Comparison of ENCODE assay signal across 12 cellular contexts in genomic region chr3:114900908-114901307, GRCh38.
DNase-seq lines count a peak whose midpoint lies in the region; ATAC-seq, FAIRE-seq and TF ChIP-seq lines count a peak whose summit lies in the region.
"Had no signal": no experiment of that assay in that cellular context is flagged by ENCODE, and none has a peak within 500 bp of the region (broad histone marks: within the 10 kb centered on the region; RNA-seq: fewer than 3 reads in every experiment).

No MANE protein-coding gene starts in this region.

- BruUV-seq in PC-3 (replicated peaks; lab: Mats Ljungman, UMichigan) = no TSS peak

- H3K36me3 ChIP-seq in PC-3 (ENCODE audit: low read depth, low read length) = no peaks in the 10 kb centered on the region
- no peaks in the 10 kb centered on the region for H3K36me3 ChIP-seq in pancreas
- H3K36me3 ChIP-seq: BE2C had no signal

- H3K4me3 ChIP-seq in PC-3 (ENCODE audit: low read length) (peak overlapping the region; percentile 47), fibroblast of mammary gland (ENCODE audit: control insufficient read depth, low read depth, low read length) (peak overlapping the region; percentile 42), pancreas (peak overlapping the region in 2 of 4 donors; percentile 22 to 31)

- peak overlapping the region; percentile 54 for H3K4me2 ChIP-seq in PC-3 (ENCODE audit: low read length)

- peak overlapping the region; percentile 30; the same call in 1 of the 2 replicates for H3K27ac ChIP-seq in 22Rv1
- H3K27ac ChIP-seq in PC-3 (ENCODE audit: low read length) = no peak overlapping the region
- H3K27ac ChIP-seq in pancreas = peak overlapping the region; percentile 53 to 86 (median 76)

- DNase-seq in PC-3 (no peak), fibroblast of mammary gland (ENCODE audit: low read depth) (peak; percentile 38), pancreas (no peak), Ammon's horn (ENCODE audit: low spot score) (no peak), AML-193 (lab: John Stamatoyannopoulos, UW) (no peak), NCI-H524 treated with DMSO at 0.1 percent for 48 hours (lab: John Stamatoyannopoulos, UW) (no peak)
- DNase-seq: BE2C, immature natural killer cell, NCI-H1417 treated with DMSO at 0.1 percent for 48 hours, posterior cingulate gyrus had no signal

- no peaks in the 10 kb centered on the region for H3F3A ChIP-seq in PC-3 (ENCODE audit: low read length, unreplicated experiment)

- peak overlapping the region; percentile 24; the same call in 1 of the 2 replicates for H2AFZ ChIP-seq in PC-3 (ENCODE audit: low read length)

- intact Hi-C loops in PC-3 (cut with micrococcal nuclease) (no loop called here), pancreas (cut with DNase I) (no loop called here)

- H3K27me3 ChIP-seq in PC-3 (ENCODE audit: low read length) = no peaks in the 10 kb centered on the region
- no peaks in the 10 kb centered on the region for H3K27me3 ChIP-seq in pancreas
- H3K27me3 ChIP-seq: BE2C had no signal

- H3K9ac ChIP-seq in PC-3 (ENCODE audit: low read length) = no peak overlapping the region

- POLR2A ChIA-PET in PC-3 (lab: Charles Lee; ENCODE audit: unreplicated experiment) = no interaction called here

- H3K9me2 ChIP-seq in PC-3 (replicated peaks; ENCODE audit: low read length) = no peaks in the 10 kb centered on the region

- H3K4me1 ChIP-seq in PC-3 (ENCODE audit: insufficient read depth, low read length) (no peaks in the 10 kb centered on the region), pancreas (peaks cover 36 to 72% (median 49%) of the 10 kb centered on the region in 3 donors)
- H3K4me1 ChIP-seq: BE2C had no signal

- H3K9me3 ChIP-seq in PC-3 (ENCODE audit: low read length) (no peaks in the 10 kb centered on the region), pancreas (no peaks in the 10 kb centered on the region)
- H3K9me3 ChIP-seq: BE2C had no signal

- 52 to 53% methylated on average over 8 of the region's 8 CpGs for WGBS in pancreas, 2 donors

- CTCF ChIA-PET in PC-3 (lab: Charles Lee) = no interaction called here

- TF ChIP-seq CTCF in 22Rv1 (IDR thresholded peaks at IDR 0.05) (no peak), PC-3 (conservative IDR thresholded peaks at IDR 0.05; ENCODE audit: low read depth, low read length) (no peak), fibroblast of mammary gland (conservative IDR thresholded peaks at IDR 0.05; ENCODE audit: control insufficient read depth, insufficient read depth, low read depth, low read length) (no peak), pancreas (IDR thresholded peaks at IDR 0.05) (no peak)

- peak; percentile 35 for ATAC-seq in PC-3
- ATAC-seq in pancreas = peak in 2 of 4 donors; percentile 2 to 7
- no peak for ATAC-seq in GM18909 (IDR thresholded peaks at IDR 0.05; ENCODE audit: poor library complexity, unreplicated experiment)

- H4K20me1 ChIP-seq in PC-3 (ENCODE audit: low read length) = no peaks in the 10 kb centered on the region

- H3K79me2 ChIP-seq in PC-3 (ENCODE audit: low read length) = no peaks in the 10 kb centered on the region

- no peak for FAIRE-seq in pancreas (lab: Jason Lieb, UNC)
